In genomic region chr12:6899837-6900519, GRCh38 we compare ENCODE assay signal across 9 cellular contexts. TPM values are rescaled to one million over a fixed set of nuclear protein-coding genes. Genes with fewer than 3 reads are reported as not detected.
DNase-seq lines count a peak whose midpoint lies in the region; ATAC-seq and TF ChIP-seq lines count a peak whose summit lies in the region.
"Had no signal": no experiment of that assay in that cellular context is flagged by ENCODE, and none has a peak within 500 bp of the region (broad histone marks: within the 10 kb centered on the region; RNA-seq: fewer than 3 reads in every experiment).

No MANE protein-coding gene starts in this region.

- H3K27me3 Mint-ChIP-seq in brain (no peaks in the 10 kb centered on the region), immature natural killer cell (ENCODE audit: low read depth in 3 of 3) (peaks cover 0 to 3% (median 0%) of the 10 kb centered on the region in 3 donors)

- H3K36me3 Mint-ChIP-seq in brain (no peaks in the 10 kb centered on the region), immature natural killer cell (no peaks in the 10 kb centered on the region)

- H3K4me1 Mint-ChIP-seq in brain, result peaks cover 12% of the 10 kb centered on the region
- no peaks in the 10 kb centered on the region for H3K4me1 Mint-ChIP-seq in immature natural killer cell

- peak overlapping the region in 3 of 5 experiments; percentile 13 to 53 (median 23) for H3K27ac Mint-ChIP-seq in brain
- H3K27ac Mint-ChIP-seq in immature natural killer cell, result no peak overlapping the region

- ATAC-seq in GM19455 (IDR thresholded peaks at IDR 0.05; ENCODE audit: unreplicated experiment), result no peak
- no peak for ATAC-seq in HG03045 (IDR thresholded peaks at IDR 0.05; ENCODE audit: unreplicated experiment)

- peak; percentile 50 for DNase-seq in Daoy (ENCODE audit: low read depth)
- peak; percentile 78 for DNase-seq in NCI-H146 treated with DMSO at 0.1 percent for 48 hours (lab: John Stamatoyannopoulos, UW; ENCODE audit: unreplicated experiment)
- peak; percentile 90 for DNase-seq in medulla oblongata (ENCODE audit: extremely low spot score)
- DNase-seq in immature natural killer cell, result no peak
- DNase-seq in GM03348 (ENCODE audit: low spot score), result no peak
- DNase-seq: esophagus squamous epithelium had no signal

- H3K9me3 Mint-ChIP-seq in brain (no peaks in the 10 kb centered on the region), immature natural killer cell (no peaks in the 10 kb centered on the region)

- TF ChIP-seq CTCF in brain (conservative IDR thresholded peaks at IDR 0.05), result no peak

- H3K4me3 Mint-ChIP-seq in brain (peak overlapping the region in 1 of 5 experiments; percentile 37), immature natural killer cell (no peak overlapping the region)

RNA-seq across cellular contexts. Expression of gene LRRC23, which starts 4.6 kb away (rescaled TPM):
- 7.0 and 16.1 TPM in 2 replicates for total RNA-seq in Daoy (2014; rRNA removed; shearing (Covaris generic))
- polyA plus RNA-seq in brain (ENCODE audit: insufficient read depth, low read depth, low replicate concordance) (19.3 TPM), immature natural killer cell (1 to 10 TPM; 2.3 to 4.4 (median 2.4) TPM)

RNA-seq across cellular contexts. Expression of gene ENO2, which starts 14.4 kb away (rescaled TPM):
- 9.0 and 13.4 TPM in 2 replicates for total RNA-seq in Daoy (2014; rRNA removed; shearing (Covaris generic))
- polyA plus RNA-seq in brain (ENCODE audit: insufficient read depth, low read depth, low replicate concordance) (553 TPM), immature natural killer cell (1 to 10 TPM; 2.0 to 6.5 (median 3.8) TPM)

RNA-seq across cellular contexts. Expression of gene SPSB2, which starts 26.9 kb away (rescaled TPM):
- 2.9 and 8.3 TPM in 2 replicates for total RNA-seq in Daoy (2014; rRNA removed; shearing (Covaris generic))
- polyA plus RNA-seq in brain (ENCODE audit: insufficient read depth, low read depth, low replicate concordance) (6.2 TPM), immature natural killer cell (10 to 100 TPM; 11.2 to 17.0 (median 11.4) TPM)

RNA-seq across cellular contexts. Expression of gene ATN1, which starts 27.8 kb away (rescaled TPM):
- total RNA-seq in Daoy (2014; rRNA removed; shearing (Covaris generic)), result 3.3 and 5.4 TPM in 2 replicates
- 221 TPM for polyA plus RNA-seq in brain (ENCODE audit: insufficient read depth, low read depth, low replicate concordance)
- polyA plus RNA-seq in immature natural killer cell, result 1 to 10 TPM in 2 of 3 donors, not detected in 1; 1.0 to 2.1 TPM

RNA-seq across cellular contexts. Expression of gene TPI1, which starts 32.6 kb away (rescaled TPM):
- 1,485 and 1,599 TPM in 2 replicates for total RNA-seq in Daoy (2014; rRNA removed; shearing (Covaris generic))
- polyA plus RNA-seq in brain (ENCODE audit: insufficient read depth, low read depth, low replicate concordance) (1,087 TPM), immature natural killer cell (1,000 to 10,000 TPM in 1 of 3 donors, 100 to 1,000 TPM in 2; 801 to 1,209 (median 811) TPM)

Comparison
In these comparisons a context has a peak if more than half of its experiments do, and no peak if none do; other contexts are left out.
1. DNase-seq: peak in Daoy (single experiment), NCI-H146 treated with DMSO at 0.1 percent for 48 hours (single experiment) and medulla oblongata (single experiment); none in immature natural killer cell (0 of 3) and GM03348 (single experiment).
2. H3K27ac Mint-ChIP-seq: peak in brain (3 of 5); none in immature natural killer cell (0 of 6).
3. RNA of gene ENO2, which starts 14.4 kb away (polyA plus RNA-seq): 553 TPM in brain (single experiment); 2.0 to 6.5 TPM in immature natural killer cell; every median in the first group is over 10 times any median in the second.